1 cellular context compared by ENCODE assay signal in the genomic region with DNA sequence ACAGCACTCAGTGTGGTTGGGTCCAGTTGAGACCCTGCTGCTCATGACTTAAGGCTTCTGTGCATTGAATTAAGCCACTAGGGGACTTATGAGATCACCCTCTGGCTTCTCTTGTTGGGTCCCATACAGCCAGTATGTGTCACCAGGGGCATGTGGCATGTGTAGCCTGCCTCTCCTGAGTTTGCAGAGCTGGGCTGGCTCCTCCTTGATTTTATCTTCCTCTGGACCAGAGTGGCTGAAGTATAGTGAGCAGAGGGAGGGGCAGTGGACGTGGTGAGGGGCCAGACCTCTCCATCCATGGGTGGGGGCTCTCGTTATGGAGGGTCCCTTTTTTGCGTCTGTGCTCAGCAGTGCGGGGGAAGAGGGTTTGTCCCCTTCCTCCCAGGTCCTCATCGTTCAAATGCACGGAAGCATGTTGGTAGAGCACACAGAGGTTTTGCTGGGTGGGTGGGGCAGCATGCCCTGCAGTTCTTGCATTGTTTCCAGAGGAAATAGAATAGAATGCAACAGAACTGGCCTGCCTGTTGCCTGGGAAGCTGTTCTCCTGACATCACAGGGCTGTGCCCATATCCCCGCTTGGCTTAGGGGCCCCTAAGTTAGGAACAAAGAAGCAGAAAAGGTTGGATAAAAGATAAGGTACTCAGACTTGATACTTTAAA.
TF ChIP-seq lines count a peak whose summit lies in the region.

No MANE protein-coding gene starts in this region.

TF ChIP-seq in SK-N-SH treated with all-trans-retinoic acid at 6 μM for 48 hours, 23 proteins besides CTCF, POLR2A, EP300 and RAD21 (continued from another document):
- TF ChIP-seq CREB5 (CRISPR knock-in tag; IDR thresholded peaks at IDR 0.05; ENCODE audit: low read depth) = no peak
- no peak for TF ChIP-seq TCF4 (CRISPR knock-in tag; IDR thresholded peaks at IDR 0.05; ENCODE audit: borderline replicate concordance)
- no peak for TF ChIP-seq SNAI2 (CRISPR knock-in tag; IDR thresholded peaks at IDR 0.05)
- no peak for TF ChIP-seq ISL1 (CRISPR knock-in tag; IDR thresholded peaks at IDR 0.05)
- no peak for TF ChIP-seq TSHZ2 (CRISPR knock-in tag; IDR thresholded peaks at IDR 0.05)
TF ChIP-seq in SK-N-SH treated with all-trans-retinoic acid at 6 μM for 48 hours: peak in this region for 0.
